ENCODE assay signal across 10 cellular contexts in genomic region chr5:171630047-171630669, GRCh38.
DNase-seq lines count a peak whose midpoint lies in the region; ATAC-seq, FAIRE-seq and TF ChIP-seq lines count a peak whose summit lies in the region.
"Had no signal": no experiment of that assay in that cellular context is flagged by ENCODE, and none has a peak within 500 bp of the region (broad histone marks: within the 10 kb centered on the region; RNA-seq: fewer than 3 reads in every experiment).

No MANE protein-coding gene starts in this region.

- H3K27me3 Mint-ChIP-seq in natural killer cell (ENCODE audit: low read depth in 2 of 2) = peaks cover 32 to 46% of the 10 kb centered on the region in 2 donors

- no peaks in the 10 kb centered on the region for H3K36me3 ChIP-seq in KMS-11 (ENCODE audit: insufficient read depth)
- no peaks in the 10 kb centered on the region for H3K36me3 ChIP-seq in adipocyte (ENCODE audit: control insufficient read depth, insufficient read depth, low read length, severe bottlenecking)
- H3K36me3 ChIP-seq in iPS-15b (ENCODE audit: control insufficient read depth, insufficient read depth, low read length) = no peaks in the 10 kb centered on the region
- H3K36me3 ChIP-seq in thyroid gland = no peaks in the 10 kb centered on the region

- no peaks in the 10 kb centered on the region for H3K9me3 Mint-ChIP-seq in natural killer cell
- H3K9me3 Mint-ChIP-seq: IgD-negative memory B cell had no signal

- H3K79me2 ChIP-seq in KMS-11 (ENCODE audit: insufficient read depth, low read depth) = no peaks in the 10 kb centered on the region

- ATAC-seq in GM18519 (IDR thresholded peaks at IDR 0.05; ENCODE audit: low FRiP score, unreplicated experiment) (no peak), natural killer cell (no peak)

- H3K9me3 ChIP-seq in adipocyte (ENCODE audit: control insufficient read depth, low read length) = no peaks in the 10 kb centered on the region
- H3K9me3 ChIP-seq in iPS-15b (ENCODE audit: control insufficient read depth, insufficient read depth, low read length) = no peaks in the 10 kb centered on the region
- no peaks in the 10 kb centered on the region for H3K9me3 ChIP-seq in thyroid gland

- peak overlapping the region; percentile 57; the same call in 1 of the 2 replicates for H3K4me2 ChIP-seq in KMS-11

- H3K27me3 ChIP-seq in KMS-11 (ENCODE audit: insufficient read depth, low read depth) (peaks cover 4% of the 10 kb centered on the region; the same call in 1 of the 2 replicates), adipocyte (replicated peaks; ENCODE audit: control insufficient read depth, insufficient read depth, low read length) (peaks cover 19% of the 10 kb centered on the region), iPS-15b (ENCODE audit: control insufficient read depth, insufficient read depth, low read length) (peaks cover 56% of the 10 kb centered on the region), thyroid gland (no peaks in the 10 kb centered on the region)

- H3K9ac ChIP-seq in KMS-11 (no peak overlapping the region), adipocyte (ENCODE audit: low read length) (no peak overlapping the region), iPS-15b (ENCODE audit: low read depth, low read length) (no peak overlapping the region)

- TF ChIP-seq CTCF in D721Med (IDR thresholded peaks at IDR 0.05; ENCODE audit: insufficient read depth, missing control alignments) (peak; percentile 50), KMS-11 (conservative IDR thresholded peaks at IDR 0.05; ENCODE audit: low read depth, low read length) (no peak), thyroid gland (IDR thresholded peaks at IDR 0.05) (peak in 5 of 6 experiments; percentile 29 to 71 (median 53)), natural killer cell (IDR thresholded peaks at IDR 0.05) (no peak)

- H3K4me1 ChIP-seq in KMS-11 (ENCODE audit: low read depth, poor library complexity, severe bottlenecking) = peaks cover 46% of the 10 kb centered on the region
- H3K4me1 ChIP-seq in adipocyte (ENCODE audit: control insufficient read depth, insufficient read depth, low read length) = peaks cover 18% of the 10 kb centered on the region
- peaks cover 2% of the 10 kb centered on the region for H3K4me1 ChIP-seq in iPS-15b (ENCODE audit: control insufficient read depth, insufficient read depth, low read length)
- H3K4me1 ChIP-seq in thyroid gland = peaks cover 0 to 9% of the 10 kb centered on the region in 2 donors

- no peak overlapping the region for H3K4me3 Mint-ChIP-seq in natural killer cell
- H3K4me3 Mint-ChIP-seq: IgD-negative memory B cell had no signal

- no peak for TF ChIP-seq POLR2A in thyroid gland (IDR thresholded peaks at IDR 0.05)

- FAIRE-seq in D721Med (lab: Jason Lieb, UNC) = no peak
- FAIRE-seq: islet of Langerhans had no signal

- H3K4me3 ChIP-seq in KMS-11 (IDR thresholded peaks at IDR 0.05; ENCODE audit: insufficient read depth, low read depth, low read length) (no peak overlapping the region), adipocyte (ENCODE audit: low read length) (no peak overlapping the region), iPS-15b (ENCODE audit: low read depth, low read length) (peak overlapping the region; percentile 37), thyroid gland (replicated peaks in 1 of 3) (no peak overlapping the region)

- no peak overlapping the region for H2AFZ ChIP-seq in KMS-11 (ENCODE audit: low read depth)

- H3K4me1 Mint-ChIP-seq in natural killer cell = no peaks in the 10 kb centered on the region

- DNase-seq in D721Med (ENCODE audit: insufficient read length, low spot score) = no peak
- DNase-seq in adipocyte (ENCODE audit: low read depth) = peak; percentile 78
- DNase-seq in thyroid gland = peak; percentile 51 to 57
- DNase-seq in natural killer cell = no peak
- no peak for DNase-seq in GM19238 (ENCODE audit: insufficient read length, low spot score)

- H4K20me1 ChIP-seq in KMS-11 (ENCODE audit: insufficient read depth) = no peaks in the 10 kb centered on the region

- intact Hi-C loops in thyroid gland (cut with DNase I) (no loop called here), natural killer cell (cut with micrococcal nuclease) (no loop called here)

- H3K27ac Mint-ChIP-seq in natural killer cell = no peak overlapping the region
- H3K27ac Mint-ChIP-seq: IgD-negative memory B cell had no signal

- WGBS in thyroid gland, 2 donors = 16 to 19% methylated on average over 18 to 20 of the region's 32 CpGs

- no peaks in the 10 kb centered on the region for H3K36me3 Mint-ChIP-seq in natural killer cell

- H3K27ac ChIP-seq in KMS-11 (no peak overlapping the region; the same call in 1 of the 2 replicates), thyroid gland (no peak overlapping the region)

Comparison
In these comparisons a context has a peak if more than half of its experiments do, and no peak if none do; other contexts are left out.
1. DNase-seq: peak in adipocyte (single experiment) and thyroid gland (2 of 2); none in D721Med (single experiment), natural killer cell (single experiment) and GM19238 (single experiment).
2. CTCF ChIP-seq: peak in D721Med (single experiment) and thyroid gland (5 of 6); none in KMS-11 (single experiment) and natural killer cell (single experiment).